Comparison of ENCODE assay signal across 25 cellular contexts in the genomic region with DNA sequence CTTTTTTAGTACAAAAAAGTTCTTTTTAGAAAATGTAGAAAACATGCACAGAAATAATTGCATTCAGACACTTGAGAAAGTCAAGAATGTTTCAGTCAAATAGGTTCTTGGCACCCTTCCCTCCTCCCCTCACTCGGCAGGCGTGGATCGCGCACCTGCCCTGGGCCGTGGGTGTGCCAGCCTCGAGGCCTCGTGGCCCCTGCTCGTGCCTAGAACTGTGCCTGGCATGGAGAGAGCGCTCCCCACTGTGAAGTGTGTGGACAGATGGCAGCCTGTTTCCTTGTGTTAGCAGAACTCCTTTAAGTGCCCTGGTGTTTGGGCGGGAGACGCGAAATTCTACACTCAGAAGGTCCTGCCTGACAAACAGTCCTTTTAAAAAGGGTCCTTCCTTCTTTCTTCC. TPM values are rescaled to one million over a fixed set of nuclear protein-coding genes. Genes with fewer than 3 reads are reported as not detected.
DNase-seq lines count a peak whose midpoint lies in the region; ATAC-seq and TF ChIP-seq lines count a peak whose summit lies in the region.
"Had no signal": no experiment of that assay in that cellular context is flagged by ENCODE, and none has a peak within 500 bp of the region (broad histone marks: within the 10 kb centered on the region; RNA-seq: fewer than 3 reads in every experiment).

No MANE protein-coding gene starts in this region.

- ATAC-seq in lower lobe of right lung (no peak), aorta (ENCODE audit: low FRiP score) (no peak)
- ATAC-seq: gastrocnemius medialis; GM12878; left colon; stimulated activated effector memory CD8-positive, alpha-beta T cell treated with anti-CD3 and anti-CD28 coated beads, Interleukin-12 subunit alpha, Interleukin-12 subunit beta, amount 100 ng/mL, for 72 hours had no signal

- peak; percentile 31 for DNase-seq in cardiac septum (ENCODE audit: low spot score)
- DNase-seq in left ventricle myocardium inferior = no peak
- DNase-seq in adrenal gland = peak in 4 of 7 donors; percentile 3 to 20 (median 14)
- peak; percentile 16 for DNase-seq in lower lobe of right lung
- peak; percentile 30 to 59 for DNase-seq in aorta
- DNase-seq in D341Med (ENCODE audit: low spot score) = no peak
- DNase-seq in putamen (ENCODE audit: low spot score) = no peak
- DNase-seq: activated CD4-positive, alpha-beta memory T cell treated with anti-CD3 and anti-CD28 coated beads for 36 hours; activated CD4-positive, alpha-beta T cell treated with anti-CD3 and anti-CD28 coated beads for 1 hour; activated naive CD4-positive, alpha-beta T cell treated with anti-CD3 and anti-CD28 coated beads, Interleukin-2, amount 50 U/mL, for 16 hours; amniotic stem cell; CD4-positive, alpha-beta memory T cell; gastrocnemius medialis; GOT3; NCI-H1048; NCI-H1694; NCI-H526 treated with DMSO at 0.1 percent for 48 hours; PC-9; SHP77 treated with DMSO at 0.1 percent for 48 hours; T-helper 2 cell; transverse colon had no signal

- no peak for TF ChIP-seq POLR2A in adrenal gland (IDR thresholded peaks at IDR 0.05)

- 91 to 96% (median 94%) methylated on average over 10 to 12 of the region's 12 CpGs for WGBS in adrenal gland, 4 donors
- WGBS in aorta, 2 donors = 82 to 87% methylated on average over 12 of the region's 12 CpGs

- H3K36me3 ChIP-seq in left ventricle myocardium inferior = no peaks in the 10 kb centered on the region
- H3K36me3 ChIP-seq in adrenal gland (replicated peaks in 1 of 2) = no peaks in the 10 kb centered on the region
- H3K36me3 ChIP-seq in lower lobe of right lung = no peaks in the 10 kb centered on the region
- no peaks in the 10 kb centered on the region for H3K36me3 ChIP-seq in aorta (ENCODE audit: control insufficient read depth in 1 of 2, insufficient read depth in 2 of 2, low read length in 1 of 2)
- H3K36me3 ChIP-seq: gastrocnemius medialis, transverse colon had no signal

- H3K27ac ChIP-seq in left ventricle myocardium inferior (replicated peaks) (no peak overlapping the region), adrenal gland (no peak overlapping the region), lower lobe of right lung (no peak overlapping the region), aorta (ENCODE audit: low read depth in 1 of 2, low read length in 2 of 2) (no peak overlapping the region)
- H3K27ac ChIP-seq: gastrocnemius medialis, hepatocyte, PC-9, transverse colon had no signal

- H3K4me3 ChIP-seq in left ventricle myocardium inferior (no peak overlapping the region), adrenal gland (no peak overlapping the region), lower lobe of right lung (no peak overlapping the region), aorta (ENCODE audit: low read length in 2 of 2) (no peak overlapping the region)
- H3K4me3 ChIP-seq: gastrocnemius medialis, GM12878, hepatocyte, PC-9, transverse colon had no signal

- H3K4me1 ChIP-seq in left ventricle myocardium inferior (peaks cover 39% of the 10 kb centered on the region), adrenal gland (replicated peaks in 1 of 2) (peaks cover 22 to 28% of the 10 kb centered on the region in 2 donors), lower lobe of right lung (peaks cover 30% of the 10 kb centered on the region), aorta (ENCODE audit: control insufficient read depth in 1 of 2, insufficient read depth in 2 of 2, low read length in 2 of 2) (no peaks in the 10 kb centered on the region)

- intact Hi-C loops in cardiac septum (cut with DNase I) (no loop called here), left ventricle myocardium inferior (cut with micrococcal nuclease) (no loop called here), adrenal gland (cut with DNase I) (no loop called here), lower lobe of right lung (cut with DNase I) (no loop called here), aorta (cut with DNase I) (no loop called here)

- TF ChIP-seq CTCF in left ventricle myocardium inferior (IDR thresholded peaks at IDR 0.05; ENCODE audit: borderline replicate concordance) = no peak
- no peak for TF ChIP-seq CTCF in adrenal gland (IDR thresholded peaks at IDR 0.05)
- no peak for TF ChIP-seq CTCF in lower lobe of right lung (IDR thresholded peaks at IDR 0.05)

- H3K9me3 ChIP-seq in left ventricle myocardium inferior (replicated peaks) = no peaks in the 10 kb centered on the region
- H3K9me3 ChIP-seq in adrenal gland (replicated peaks in 1 of 3) = no peaks in the 10 kb centered on the region
- H3K9me3 ChIP-seq in lower lobe of right lung = no peaks in the 10 kb centered on the region
- H3K9me3 ChIP-seq in aorta (ENCODE audit: control insufficient read depth, low read length) = no peaks in the 10 kb centered on the region
- H3K9me3 ChIP-seq: gastrocnemius medialis, transverse colon had no signal

- H3K27me3 ChIP-seq in left ventricle myocardium inferior (ENCODE audit: low read depth) (no peaks in the 10 kb centered on the region), adrenal gland (no peaks in the 10 kb centered on the region), lower lobe of right lung (ENCODE audit: low read depth) (no peaks in the 10 kb centered on the region), aorta (ENCODE audit: control insufficient read depth in 1 of 2, insufficient read depth in 2 of 2, low read length in 1 of 2) (no peaks in the 10 kb centered on the region)
- H3K27me3 ChIP-seq: gastrocnemius medialis, hepatocyte, transverse colon had no signal

RNA-seq across cellular contexts. Expression of gene RGS12, which starts 14.7 kb away (rescaled TPM):
- total RNA-seq in cardiac septum = 19.1 TPM
- total RNA-seq in left ventricle myocardium inferior = 13.4 TPM
- 10 to 100 TPM; 15.5 to 35.2 (median 21.9) TPM for total RNA-seq in adrenal gland
- 10 to 100 TPM in 2 of 3 donors, 1 to 10 TPM in 1; 8.2 to 73.9 (median 33.8) TPM for polyA plus RNA-seq in adrenal gland
- total RNA-seq in lower lobe of right lung = 59.5 TPM
- total RNA-seq in aorta = 10 to 100 TPM; 23.9 to 40.4 TPM
- 10 to 100 TPM; 10.3 to 28.2 TPM for polyA plus RNA-seq in aorta

RNA-seq across cellular contexts. Expression of gene MSANTD1, which starts 58.5 kb away (rescaled TPM):
- total RNA-seq in cardiac septum (1.1 TPM), left ventricle myocardium inferior (0.44 TPM), adrenal gland (1 to 10 TPM in 1 of 8 donors, under 1 TPM in 6, not detected in 1; 0.28 to 3.0 (median 0.46) TPM), lower lobe of right lung (1.9 TPM), aorta (1 to 10 TPM; 1.9 to 3.5 TPM)
- polyA plus RNA-seq in adrenal gland (1 to 10 TPM in 1 of 3 donors, under 1 TPM in 2; 0.05 to 1.1 (median 0.24) TPM), aorta (under 1 TPM in 1 of 2 donors, not detected in 1; 0.33 TPM)

Comparison
In these comparisons a context has a peak if more than half of its experiments do, and no peak if none do; other contexts are left out.
1. DNase-seq: peak in cardiac septum (single experiment), adrenal gland (4 of 7), lower lobe of right lung (single experiment) and aorta (2 of 2); none in left ventricle myocardium inferior (single experiment), D341Med (single experiment) and putamen (single experiment).